12 cellular contexts compared by ENCODE assay signal in genomic region chr11:72673943-72674828, GRCh38. TPM values are rescaled to one million over a fixed set of nuclear protein-coding genes. Genes with fewer than 3 reads are reported as not detected.
A peak's percentile ranks its signal among the peaks of the same experiment; 100 is the strongest.
DNase-seq lines count a peak whose midpoint lies in the region; ATAC-seq and TF ChIP-seq lines count a peak whose summit lies in the region.
"Had no signal": no experiment of that assay in that cellular context is flagged by ENCODE, and none has a peak within 500 bp of the region (broad histone marks: within the 10 kb centered on the region; RNA-seq: fewer than 3 reads in every experiment).

TSS of gene PDE2A (minus strand) at chr11:72674422. CDS start at chr11:72674207, 215 bp downstream.

- WGBS in neuronal stem cell (ENCODE audit: extremely low coverage in 2 of 2, insufficient read length in 2 of 2, insufficient replicate concordance in 1 of 2), 2 donors, result no CpG with 5 or more reads among the region's 21 CpGs

- no peak for TF ChIP-seq CTCF in glutamatergic neuron (IDR thresholded peaks at IDR 0.05; ENCODE audit: partially characterized antibody, unreplicated experiment)

- H3K9me3 Mint-ChIP-seq in glutamatergic neuron (ENCODE audit: unreplicated experiment), result peaks cover 7% of the 10 kb centered on the region
- H3K9me3 Mint-ChIP-seq in T-helper 2 cell treated with Interferon-gamma antibody and Interleukin-4, amounts not matched to agents 5 μg/mL and 100 μg/mL, for 36 hours, result no peaks in the 10 kb centered on the region
- H3K9me3 Mint-ChIP-seq: activated T-helper 17 cell treated with anti-CD3 and anti-CD28 coated beads, Interleukin-2, amount 50 U/mL, for 72 hours had no signal

- no peak for ATAC-seq in HG02759 (IDR thresholded peaks at IDR 0.05; ENCODE audit: unreplicated experiment)
- ATAC-seq: activated T-helper 17 cell treated with anti-CD3 and anti-CD28 coated beads, Interleukin-2, amount 50 U/mL, for 72 hours had no signal

- no peaks in the 10 kb centered on the region for H3K36me3 ChIP-seq in BLaER1
- H3K36me3 ChIP-seq in neuronal stem cell (replicated peaks in 1 of 2; ENCODE audit: control insufficient read depth in 2 of 2, insufficient read depth in 2 of 2, low read length in 2 of 2), result no peaks in the 10 kb centered on the region

- peak within 1 kb of the TSS; percentile 75 for H3K23ac ChIP-seq in neuronal stem cell (ENCODE audit: low read depth, low read length, poor library complexity)

- H3K18ac ChIP-seq in neuronal stem cell (ENCODE audit: low read length), result no peak within 1 kb of the TSS

- peaks cover 16% of the 10 kb centered on the region for H3K27me3 Mint-ChIP-seq in glutamatergic neuron (ENCODE audit: unreplicated experiment)
- peaks cover 65% of the 10 kb centered on the region for H3K27me3 Mint-ChIP-seq in T-helper 2 cell treated with Interferon-gamma antibody and Interleukin-4, amounts not matched to agents 5 μg/mL and 100 μg/mL, for 36 hours (ENCODE audit: low read depth)

- no peak within 1 kb of the TSS for H2BK15ac ChIP-seq in neuronal stem cell (ENCODE audit: low read length)

- H3K79me1 ChIP-seq in neuronal stem cell (ENCODE audit: low read depth, low read length), result no peaks in the 10 kb centered on the region

- H3K4me1 ChIP-seq in BLaER1 (peaks cover 18% of the 10 kb centered on the region), neuronal stem cell (ENCODE audit: control insufficient read depth in 2 of 2, insufficient read depth in 1 of 2, low read depth in 1 of 2, low read length in 2 of 2) (peaks cover 4 to 9% of the 10 kb centered on the region in 2 donors)

- H2AK5ac ChIP-seq in neuronal stem cell (ENCODE audit: low read depth, low read length), result no peak within 1 kb of the TSS

- peaks cover 27% of the 10 kb centered on the region for H3K4me1 Mint-ChIP-seq in glutamatergic neuron (ENCODE audit: low read depth, unreplicated experiment)
- H3K4me1 Mint-ChIP-seq in T-helper 2 cell treated with Interferon-gamma antibody and Interleukin-4, amounts not matched to agents 5 μg/mL and 100 μg/mL, for 36 hours (ENCODE audit: low read depth), result peaks cover under 1% of the 10 kb centered on the region
- H3K4me1 Mint-ChIP-seq: activated T-helper 17 cell treated with anti-CD3 and anti-CD28 coated beads, Interleukin-2, amount 50 U/mL, for 72 hours had no signal

- H3K36me3 Mint-ChIP-seq in glutamatergic neuron (ENCODE audit: unreplicated experiment), result no peaks in the 10 kb centered on the region
- H3K36me3 Mint-ChIP-seq in T-helper 2 cell treated with Interferon-gamma antibody and Interleukin-4, amounts not matched to agents 5 μg/mL and 100 μg/mL, for 36 hours (ENCODE audit: low read depth), result no peaks in the 10 kb centered on the region

- peak within 1 kb of the TSS; percentile 51 for H3K4me3 Mint-ChIP-seq in glutamatergic neuron (ENCODE audit: unreplicated experiment)
- H3K4me3 Mint-ChIP-seq in T-helper 2 cell treated with Interferon-gamma antibody and Interleukin-4, amounts not matched to agents 5 μg/mL and 100 μg/mL, for 36 hours, result no peak within 1 kb of the TSS
- H3K4me3 Mint-ChIP-seq: activated T-helper 17 cell treated with anti-CD3 and anti-CD28 coated beads, Interleukin-2, amount 50 U/mL, for 72 hours had no signal

- H3K4me2 ChIP-seq in BLaER1 (peak within 1 kb of the TSS; percentile 53; the same call in 1 of the 2 replicates), neuronal stem cell (ENCODE audit: insufficient read depth, low read length, poor library complexity, severe bottlenecking) (no peak within 1 kb of the TSS)

- H3K14ac ChIP-seq in neuronal stem cell (ENCODE audit: low read length), result no peak within 1 kb of the TSS

- H3K4me3 ChIP-seq in BLaER1, result no peak within 1 kb of the TSS
- H3K4me3 ChIP-seq in neuronal stem cell (ENCODE audit: low read length in 2 of 2), result no peak within 1 kb of the TSS

- no peak within 1 kb of the TSS for H2BK12ac ChIP-seq in neuronal stem cell (ENCODE audit: low read length)

- H3K9ac ChIP-seq in BLaER1, result no peak within 1 kb of the TSS
- no peak within 1 kb of the TSS for H3K9ac ChIP-seq in neuronal stem cell (ENCODE audit: low read depth, low read length, poor library complexity)

- no peaks in the 10 kb centered on the region for H3K9me3 ChIP-seq in BLaER1
- no peaks in the 10 kb centered on the region for H3K9me3 ChIP-seq in neuronal stem cell (replicated peaks in 1 of 2; ENCODE audit: control insufficient read depth in 2 of 2, insufficient read depth in 1 of 2, low read depth in 1 of 2, low read length in 2 of 2)

- DNase-seq in NCI-H526 treated with DMSO at 0.1 percent for 48 hours (lab: John Stamatoyannopoulos, UW) (peak; percentile 62), glutamatergic neuron (peak; percentile 72), neuronal stem cell (ENCODE audit: low spot score) (no peak), D341Med (ENCODE audit: low spot score) (no peak)
- DNase-seq in activated CD4-positive, alpha-beta T cell treated with anti-CD3 and anti-CD28 coated beads, Interleukin-2, amount 50 U/mL, for 1 hour, result no peak
- DNase-seq in T-helper 2 cell treated with Interferon-gamma antibody and Interleukin-4, amounts not matched to agents 5 μg/mL and 100 μg/mL, for 36 hours (ENCODE audit: low spot score), result no peak
- DNase-seq: AML-193; effector CD8-positive, alpha-beta T cell; NCI-H774 had no signal

- H3K27me3 ChIP-seq in BLaER1, result peaks cover 52% of the 10 kb centered on the region
- peaks cover 0 to 83% (median 46%) of the 10 kb centered on the region in 3 experiments for H3K27me3 ChIP-seq in neuronal stem cell (ENCODE audit: control insufficient read depth in 3 of 3, insufficient read depth in 3 of 3, low read depth in 1 of 3, low read length in 3 of 3)

- peak within 1 kb of the TSS; percentile 79 for H2AFZ ChIP-seq in neuronal stem cell (ENCODE audit: low read length)

- no peak within 1 kb of the TSS for H4K91ac ChIP-seq in neuronal stem cell (ENCODE audit: low read depth, low read length, poor library complexity)

- peaks cover 62% of the 10 kb centered on the region for H4K20me1 ChIP-seq in BLaER1

- H3K4ac ChIP-seq in neuronal stem cell (ENCODE audit: low read length), result no peak within 1 kb of the TSS

- peak within 1 kb of the TSS; percentile 59 for H2BK5ac ChIP-seq in neuronal stem cell (ENCODE audit: low read length)

- peak within 1 kb of the TSS; percentile 75 for H3K27ac Mint-ChIP-seq in glutamatergic neuron (ENCODE audit: unreplicated experiment)
- H3K27ac Mint-ChIP-seq in T-helper 2 cell treated with Interferon-gamma antibody and Interleukin-4, amounts not matched to agents 5 μg/mL and 100 μg/mL, for 36 hours, result no peak within 1 kb of the TSS
- H3K27ac Mint-ChIP-seq: activated T-helper 17 cell treated with anti-CD3 and anti-CD28 coated beads, Interleukin-2, amount 50 U/mL, for 72 hours had no signal

- H4K8ac ChIP-seq in neuronal stem cell (ENCODE audit: low read depth, low read length), result no peak within 1 kb of the TSS

- H2BK120ac ChIP-seq in neuronal stem cell (ENCODE audit: low read depth, low read length), result no peak within 1 kb of the TSS

- H3K27ac ChIP-seq in BLaER1, result no peak within 1 kb of the TSS
- no peak within 1 kb of the TSS for H3K27ac ChIP-seq in neuronal stem cell (replicated peaks; ENCODE audit: low read length)

RNA-seq across cellular contexts. Expression of gene PDE2A, which starts in this region (rescaled TPM):
- total RNA-seq in glutamatergic neuron (ENCODE audit: unreplicated experiment), result 16.9 TPM
- 1.7 TPM for polyA plus RNA-seq in neuronal stem cell (2013, experiment 1 of 2)
- 1.7 TPM for polyA plus RNA-seq in neuronal stem cell (2013, experiment 2 of 2)

Comparison
In these comparisons a context has a peak if more than half of its experiments do, and no peak if none do; other contexts are left out.
1. DNase-seq: peak in NCI-H526 treated with DMSO at 0.1 percent for 48 hours (single experiment) and glutamatergic neuron (single experiment); none in neuronal stem cell (single experiment), D341Med (single experiment), activated CD4-positive, alpha-beta T cell treated with anti-CD3 and anti-CD28 coated beads, Interleukin-2, amount 50 U/mL, for 1 hour (single experiment) and T-helper 2 cell treated with Interferon-gamma antibody and Interleukin-4, amounts not matched to agents 5 μg/mL and 100 μg/mL, for 36 hours (single experiment).